In the genomic region with DNA sequence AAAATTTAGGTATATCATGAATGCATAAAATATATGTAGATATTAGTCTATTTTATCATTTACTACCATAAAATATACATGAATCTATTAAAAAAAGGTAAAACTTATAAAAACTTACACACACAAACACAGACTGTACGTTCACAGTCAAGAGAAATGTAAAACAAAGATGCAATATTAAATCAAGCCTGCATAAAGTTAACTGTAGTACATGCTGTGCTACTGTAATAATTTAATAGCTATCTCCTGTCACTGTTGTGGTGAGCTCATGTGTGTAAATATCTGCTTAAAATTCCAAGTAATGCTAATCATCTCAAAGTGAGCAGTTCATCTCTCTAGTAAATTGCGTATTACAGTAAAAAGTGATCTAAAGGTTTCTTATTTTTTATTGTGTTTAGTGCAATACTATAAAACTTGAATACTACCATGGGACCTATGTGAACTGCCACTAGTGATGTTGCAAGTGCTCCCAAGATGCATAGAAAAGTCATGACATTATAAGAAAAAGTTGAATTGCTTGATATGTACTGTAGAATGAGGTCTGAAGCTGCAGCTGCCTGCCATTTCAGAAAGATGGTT, we compare ENCODE assay signal across 14 cellular contexts. TPM values are rescaled to one million over a fixed set of nuclear protein-coding genes. Genes with fewer than 3 reads are reported as not detected.
DNase-seq lines count a peak whose midpoint lies in the region; ATAC-seq, FAIRE-seq and TF ChIP-seq lines count a peak whose summit lies in the region.
"Had no signal": no experiment of that assay in that cellular context is flagged by ENCODE, and none has a peak within 500 bp of the region (broad histone marks: within the 10 kb centered on the region; RNA-seq: fewer than 3 reads in every experiment).

No MANE protein-coding gene starts in this region.

- intact Hi-C loops in dorsolateral prefrontal cortex (cut with DNase I), result no loop called here

- TF ChIP-seq POLR2A in GM12892 (IDR thresholded peaks at IDR 0.05; ENCODE audit: low read depth, low read length), result no peak

- H3K27ac ChIP-seq in dorsolateral prefrontal cortex (peak overlapping the region in 2 of 59 donors; percentile 9 to 23), SJCRH30 (no peak overlapping the region)
- H3K27ac ChIP-seq: lower lobe of right lung had no signal

- peak overlapping the region; percentile 18 to 82 for H3K4me3 Mint-ChIP-seq in activated T-cell treated with anti-CD3 and anti-CD28 coated beads, Interleukin-2, amount 50 U/mL, for 72 hours
- H3K4me3 Mint-ChIP-seq in progenitor cell of endocrine pancreas (ENCODE audit: low read depth), result peak overlapping the region; percentile 86

- H3K4me1 ChIP-seq in SJCRH30, result no peaks in the 10 kb centered on the region
- H3K4me1 ChIP-seq: breast epithelium, lower lobe of right lung had no signal

- no peak for ATAC-seq in activated T-cell treated with anti-CD3 and anti-CD28 coated beads, Interleukin-2, amount 50 U/mL, for 72 hours (replicated peaks in 1 of 2)
- no peak for ATAC-seq in HG03457 (IDR thresholded peaks at IDR 0.05; ENCODE audit: unreplicated experiment)

- H3K36me3 ChIP-seq in SJCRH30, result no peaks in the 10 kb centered on the region
- H3K36me3 ChIP-seq: breast epithelium, lower lobe of right lung had no signal

- no peaks in the 10 kb centered on the region for H3K27me3 Mint-ChIP-seq in activated T-cell treated with anti-CD3 and anti-CD28 coated beads, Interleukin-2, amount 50 U/mL, for 72 hours (ENCODE audit: low read depth)
- H3K27me3 Mint-ChIP-seq in progenitor cell of endocrine pancreas, result no peaks in the 10 kb centered on the region
- H3K27me3 Mint-ChIP-seq: CD8-positive, alpha-beta memory T cell; naive thymus-derived CD8-positive, alpha-beta T cell had no signal

- no peak for DNase-seq in activated T-cell treated with anti-CD3 and anti-CD28 coated beads, Interleukin-2, amount 50 U/mL, for 72 hours
- DNase-seq in activated T-cell treated with anti-CD3 and anti-CD28 coated beads, Interleukin-2, amount 50 U/mL, for 48 hours, result no peak
- peak; percentile 6 for DNase-seq in LNCaP clone FGC (ENCODE audit: low read depth)
- DNase-seq in dorsolateral prefrontal cortex, result no peak
- no peak for DNase-seq in progenitor cell of endocrine pancreas (ENCODE audit: low spot score, unreplicated experiment)
- no peak for DNase-seq in GM12892 (ENCODE audit: insufficient read length)
- no peak for DNase-seq in SJCRH30

- peaks cover 35 to 37% of the 10 kb centered on the region in 2 donors for H3K9me3 Mint-ChIP-seq in activated T-cell treated with anti-CD3 and anti-CD28 coated beads, Interleukin-2, amount 50 U/mL, for 72 hours
- H3K9me3 Mint-ChIP-seq in progenitor cell of endocrine pancreas (ENCODE audit: low read depth), result peaks cover 33% of the 10 kb centered on the region

- H3K36me3 Mint-ChIP-seq in activated T-cell treated with anti-CD3 and anti-CD28 coated beads, Interleukin-2, amount 50 U/mL, for 72 hours (ENCODE audit: insufficient read depth in 2 of 2), result peaks cover 24 to 53% of the 10 kb centered on the region in 2 donors
- peaks cover 19% of the 10 kb centered on the region for H3K36me3 Mint-ChIP-seq in progenitor cell of endocrine pancreas (ENCODE audit: insufficient read depth)

- FAIRE-seq in GM12892 (lab: Jason Lieb, UNC), result no peak

- H3K4me3 ChIP-seq in LNCaP clone FGC (ENCODE audit: low read depth, low read length), result peak overlapping the region; percentile 61
- peak overlapping the region in 45 of 59 donors; percentile 13 to 68 (median 56) for H3K4me3 ChIP-seq in dorsolateral prefrontal cortex
- H3K4me3 ChIP-seq in SJCRH30, result no peak overlapping the region

- no peak overlapping the region for H3K27ac Mint-ChIP-seq in activated T-cell treated with anti-CD3 and anti-CD28 coated beads, Interleukin-2, amount 50 U/mL, for 72 hours
- H3K27ac Mint-ChIP-seq in progenitor cell of endocrine pancreas, result no peak overlapping the region
- H3K27ac Mint-ChIP-seq: activated naive CD4-positive, alpha-beta T cell treated with anti-CD3 and anti-CD28 coated beads, Interleukin-2, amount 10 ng/mL, durations not matched to agents 7 days and 5 days had no signal

- TF ChIP-seq CTCF in LNCaP clone FGC (IDR thresholded peaks at IDR 0.05; ENCODE audit: control insufficient read depth, extremely low read depth, insufficient read depth) (no peak), dorsolateral prefrontal cortex (IDR thresholded peaks at IDR 0.05 in 54 of 56, conservative IDR thresholded peaks at IDR 0.05 in 2 of 56; ENCODE audit: low read depth in 1 of 56, partially characterized antibody in 56 of 56) (no peak), progenitor cell of endocrine pancreas (IDR thresholded peaks at IDR 0.05; ENCODE audit: unreplicated experiment) (no peak)

- peaks cover 15% of the 10 kb centered on the region for H3K4me1 Mint-ChIP-seq in activated T-cell treated with anti-CD3 and anti-CD28 coated beads, Interleukin-2, amount 50 U/mL, for 72 hours (ENCODE audit: low read depth)
- peaks cover 7% of the 10 kb centered on the region for H3K4me1 Mint-ChIP-seq in progenitor cell of endocrine pancreas (ENCODE audit: low read depth)

- no peaks in the 10 kb centered on the region for H3K27me3 ChIP-seq in dorsolateral prefrontal cortex
- no peaks in the 10 kb centered on the region for H3K27me3 ChIP-seq in SJCRH30
- H3K27me3 ChIP-seq: breast epithelium had no signal

- H3K9me3 ChIP-seq in SJCRH30 (replicated peaks), result peaks cover 4% of the 10 kb centered on the region; the same call in 1 of the 2 replicates

RNA-seq across cellular contexts. Expression of gene ZNF233, which starts 0.8 kb away (rescaled TPM):
- under 1 TPM; 0.28 to 0.38 TPM for total RNA-seq in activated T-cell treated with anti-CD3 and anti-CD28 coated beads, Interleukin-2, amount 50 U/mL, for 72 hours
- 10 to 100 TPM in 39 of 120 experiments, 1 to 10 TPM in 81; 2.8 to 18.0 (median 8.8) TPM for total RNA-seq in dorsolateral prefrontal cortex
- total RNA-seq in progenitor cell of endocrine pancreas, result 5.7 and 7.9 TPM in 2 replicates
- 1.5 TPM for polyA plus RNA-seq in GM12892 (2012; ENCODE audit: missing spikeins)
- total RNA-seq in SJCRH30 (2014; rRNA removed; shearing (Covaris generic)), result 0.08 TPM in 2 replicates
- total RNA-seq: epithelial cell of proximal tubule had no signal

RNA-seq across cellular contexts. Expression of gene ZNF235, which starts 45.9 kb away (rescaled TPM):
- 1 to 10 TPM; 4.7 to 6.2 TPM for total RNA-seq in activated T-cell treated with anti-CD3 and anti-CD28 coated beads, Interleukin-2, amount 50 U/mL, for 72 hours
- total RNA-seq in dorsolateral prefrontal cortex (10 to 100 TPM in 108 of 120 experiments, 1 to 10 TPM in 12; 8.6 to 20.5 (median 14.1) TPM), progenitor cell of endocrine pancreas (15.0 and 16.6 TPM in 2 replicates)
- 5.2 TPM for polyA plus RNA-seq in GM12892 (2012; ENCODE audit: missing spikeins)
- total RNA-seq in SJCRH30 (2014; rRNA removed; shearing (Covaris generic)), result 8.0 and 8.2 TPM in 2 replicates

RNA-seq across cellular contexts. Expression of gene ZNF227, which starts 46.6 kb away (rescaled TPM):
- total RNA-seq in activated T-cell treated with anti-CD3 and anti-CD28 coated beads, Interleukin-2, amount 50 U/mL, for 72 hours, result 10 to 100 TPM; 31.5 to 36.6 TPM
- total RNA-seq in dorsolateral prefrontal cortex (10 to 100 TPM; 23.1 to 58.1 (median 37.4) TPM), progenitor cell of endocrine pancreas (32.0 and 38.9 TPM in 2 replicates)
- polyA plus RNA-seq in GM12892 (2012; ENCODE audit: missing spikeins), result 12.2 TPM
- 20.2 and 22.0 TPM in 2 replicates for total RNA-seq in SJCRH30 (2014; rRNA removed; shearing (Covaris generic))
